8 cellular contexts compared by ENCODE assay signal in genomic region chr12:53005986-53006809, GRCh38. TPM values are rescaled to one million over a fixed set of nuclear protein-coding genes. Genes with fewer than 3 reads are reported as not detected.
DNase-seq lines count a peak whose midpoint lies in the region; ATAC-seq and TF ChIP-seq lines count a peak whose summit lies in the region.

TSS of gene EIF4B (plus strand) at chr12:53006456. CDS start at chr12:53006484, 28 bp downstream.

- H3K36me3 ChIP-seq in ovary (no peaks in the 10 kb centered on the region), thyroid gland (no peaks in the 10 kb centered on the region)

- TF ChIP-seq POLR2A in ovary (IDR thresholded peaks at IDR 0.05) (peak; percentile 73), thyroid gland (IDR thresholded peaks at IDR 0.05) (peak in 1 of 2 donors; percentile 85)

- intact Hi-C loops in head of caudate nucleus (cut with DNase I) (loop anchor here (5.0 to 10.0 kb wide), 2 partner anchors 41 to 971 kb away; no protein-coding TSS in a partner anchor), ovary (cut with DNase I) (no loop called here), thyroid gland (cut with DNase I) (no loop called here)

- H3K27me3 ChIP-seq in ovary (no peaks in the 10 kb centered on the region), thyroid gland (no peaks in the 10 kb centered on the region)

- ATAC-seq in HG02759 (IDR thresholded peaks at IDR 0.05; ENCODE audit: unreplicated experiment): peak; percentile 95

- TF ChIP-seq CTCF in GM12864 (IDR thresholded peaks at IDR 0.05; ENCODE audit: low read depth, low read length, missing control alignments): no peak
- TF ChIP-seq CTCF in ovary (IDR thresholded peaks at IDR 0.05): peak in 1 of 3 donors; percentile 13
- TF ChIP-seq CTCF in thyroid gland (IDR thresholded peaks at IDR 0.05): peak in 1 of 6 experiments; percentile 18

- peak within 1 kb of the TSS; percentile 94 for H3K4me3 ChIP-seq in GM12864 (ENCODE audit: low read depth, low read length)
- peak within 1 kb of the TSS; percentile 64 for H3K4me3 ChIP-seq in ovary
- peak within 1 kb of the TSS; percentile 35 to 82 (median 55) for H3K4me3 ChIP-seq in thyroid gland (replicated peaks in 1 of 3)

- H3K4me1 ChIP-seq in ovary (ENCODE audit: insufficient read depth) (peaks cover 2% of the 10 kb centered on the region), thyroid gland (peaks cover 37 to 45% of the 10 kb centered on the region in 2 donors)

- H3K9me3 ChIP-seq in ovary: no peaks in the 10 kb centered on the region
- no peaks in the 10 kb centered on the region for H3K9me3 ChIP-seq in thyroid gland

- 0 to 1% (median 0%) methylated on average over 64 of the region's 64 CpGs for WGBS in ovary, 3 donors
- 1 to 2% methylated on average over 40 to 57 of the region's 64 CpGs for WGBS in thyroid gland, 2 donors

- peak within 1 kb of the TSS; percentile 75 to 79 for H3K27ac ChIP-seq in ovary
- peak within 1 kb of the TSS; percentile 58 to 95 (median 94) for H3K27ac ChIP-seq in thyroid gland

- peak; percentile 82 for TF ChIP-seq EP300 in ovary (IDR thresholded peaks at IDR 0.05)

- peak; percentile 99 for DNase-seq in GM12864 (ENCODE audit: low read depth)
- DNase-seq in NCI-H1417 (lab: John Stamatoyannopoulos, UW): peak; percentile 100
- DNase-seq in SW 1271 (lab: John Stamatoyannopoulos, UW): peak; percentile 99
- peak; percentile 99 for DNase-seq in activated naive CD8-positive, alpha-beta T cell treated with anti-CD3 and anti-CD28 coated beads, Interleukin-2, amount 50 U/mL, for 16 hours (ENCODE audit: low read depth, low spot score)
- peak; percentile 98 to 100 (median 100) for DNase-seq in head of caudate nucleus
- peak; percentile 99 to 100 (median 100) for DNase-seq in ovary
- DNase-seq in thyroid gland: peak; percentile 100

RNA-seq across cellular contexts. Expression of gene EIF4B, which starts in this region (rescaled TPM):
- total RNA-seq in ovary (1,000 to 10,000 TPM in 3 of 7 donors, 100 to 1,000 TPM in 4; 713 to 1,452 (median 896) TPM), thyroid gland (100 to 1,000 TPM; 428 to 704 (median 567) TPM)
- polyA plus RNA-seq in ovary: 100 to 1,000 TPM; 316 to 882 TPM

Comparison
In these comparisons a context has a peak if more than half of its experiments do, and no peak if none do; other contexts are left out.
1. Peak in every context shown above with its lines: DNase-seq, ATAC-seq, H3K4me3 ChIP-seq and H3K27ac ChIP-seq.